In the genomic region with DNA sequence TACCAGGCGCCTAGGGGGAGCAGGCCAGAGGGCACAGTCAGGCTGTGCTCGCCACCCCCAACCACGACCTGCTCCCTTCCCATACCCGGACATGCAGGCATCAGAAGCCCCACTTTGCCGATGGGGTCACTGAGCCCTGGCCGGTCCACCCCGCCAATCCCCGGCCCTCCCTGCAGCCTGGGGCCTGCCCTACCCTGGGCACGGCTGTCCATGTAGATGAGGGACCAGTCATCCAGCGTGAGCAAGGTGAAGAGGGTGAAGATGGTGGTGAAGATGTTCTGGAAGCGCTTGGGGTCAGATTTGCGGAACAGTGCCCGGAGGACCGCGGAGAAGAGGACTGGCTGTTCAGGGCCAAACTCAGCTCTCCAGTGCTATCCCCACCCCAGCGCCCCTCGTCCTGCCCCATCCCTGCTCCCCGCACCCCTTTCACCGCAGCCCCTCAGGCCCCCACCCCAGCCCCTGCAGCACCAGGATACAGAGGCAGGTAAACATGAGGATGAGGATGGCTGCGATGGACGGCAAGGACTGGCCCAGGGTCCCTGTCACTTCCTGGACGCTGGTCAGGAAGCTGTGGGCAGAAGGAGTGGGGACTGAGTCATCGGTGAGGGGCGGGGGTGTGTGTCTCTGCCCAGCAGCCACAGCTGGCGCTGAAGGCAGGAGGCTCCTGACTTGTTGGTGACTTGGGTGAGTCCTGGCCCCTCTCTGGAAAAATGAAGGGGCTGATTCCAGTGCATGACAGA, we compare ENCODE assay signal across 10 cellular contexts. TPM values are rescaled to one million over a fixed set of nuclear protein-coding genes. Genes with fewer than 3 reads are reported as not detected.
DNase-seq lines count a peak whose midpoint lies in the region; ATAC-seq and TF ChIP-seq lines count a peak whose summit lies in the region.
"Had no signal": no experiment of that assay in that cellular context is flagged by ENCODE, and none has a peak within 500 bp of the region (broad histone marks: within the 10 kb centered on the region; RNA-seq: fewer than 3 reads in every experiment).

No MANE protein-coding gene starts in this region.

- H3K36me3 ChIP-seq in ovary (no peaks in the 10 kb centered on the region), Karpas-422 (ENCODE audit: insufficient read depth, low read length) (no peaks in the 10 kb centered on the region)

- no peaks in the 10 kb centered on the region for H4K20me1 ChIP-seq in Karpas-422 (ENCODE audit: insufficient read depth, low read depth, low read length)

- H3K9me3 ChIP-seq in ovary: no peaks in the 10 kb centered on the region
- H3K9me3 ChIP-seq in Karpas-422 (ENCODE audit: low read length): no peaks in the 10 kb centered on the region

- H3K79me2 ChIP-seq in Karpas-422 (ENCODE audit: low read length): no peaks in the 10 kb centered on the region

- peaks cover 4% of the 10 kb centered on the region for H3K27me3 Mint-ChIP-seq in T-helper 2 cell treated with Interferon-gamma antibody and Interleukin-4, amounts not matched to agents 5 μg/mL and 100 μg/mL, for 36 hours (ENCODE audit: low read depth)

- TF ChIP-seq CTCF in ovary (IDR thresholded peaks at IDR 0.05): no peak

- no peak overlapping the region for H3K9ac ChIP-seq in Karpas-422 (ENCODE audit: low read length)

- H3K4me1 ChIP-seq in ovary (ENCODE audit: insufficient read depth): no peaks in the 10 kb centered on the region
- H3K4me1 ChIP-seq in Karpas-422 (ENCODE audit: low read length): no peaks in the 10 kb centered on the region

- peak; percentile 56 for DNase-seq in T-helper 2 cell treated with Interferon-gamma antibody and Interleukin-4, amounts not matched to agents 5 μg/mL and 100 μg/mL, for 36 hours (ENCODE audit: low spot score)
- DNase-seq in T-helper 2 cell (no peak), SK-MEL-5 (ENCODE audit: low read depth, low spot score) (peak; percentile 14), fibroblast of gingiva (ENCODE audit: low read depth) (peak; percentile 69), ovary (no peak), OCI-M2 (lab: John Stamatoyannopoulos, UW; ENCODE audit: unreplicated experiment) (no peak), Karpas-422 (no peak)
- peak; percentile 27 to 69 for DNase-seq in stimulated activated effector memory CD8-positive, alpha-beta T cell treated with anti-CD3 and anti-CD28 coated beads, Interleukin-12 subunit alpha, Interleukin-12 subunit beta, amount 100 ng/mL, for 72 hours (ENCODE audit: low spot score in 2 of 2)
- DNase-seq: right cardiac atrium had no signal

- H3K36me3 Mint-ChIP-seq in T-helper 2 cell treated with Interferon-gamma antibody and Interleukin-4, amounts not matched to agents 5 μg/mL and 100 μg/mL, for 36 hours (ENCODE audit: low read depth): no peaks in the 10 kb centered on the region
- H3K36me3 Mint-ChIP-seq in stimulated activated effector memory CD8-positive, alpha-beta T cell treated with anti-CD3 and anti-CD28 coated beads, Interleukin-12 subunit alpha, Interleukin-12 subunit beta, amount 100 ng/mL, for 72 hours: no peaks in the 10 kb centered on the region

- no peak overlapping the region for H3K4me3 Mint-ChIP-seq in T-helper 2 cell treated with Interferon-gamma antibody and Interleukin-4, amounts not matched to agents 5 μg/mL and 100 μg/mL, for 36 hours
- peak overlapping the region; percentile 56 for H3K4me3 Mint-ChIP-seq in stimulated activated effector memory CD8-positive, alpha-beta T cell treated with anti-CD3 and anti-CD28 coated beads, Interleukin-12 subunit alpha, Interleukin-12 subunit beta, amount 100 ng/mL, for 72 hours

- H3K27ac ChIP-seq in ovary: no peak overlapping the region
- no peak overlapping the region for H3K27ac ChIP-seq in Karpas-422 (ENCODE audit: low read length)

- H3K4me2 ChIP-seq in Karpas-422 (ENCODE audit: low read depth, low read length, poor library complexity, severe bottlenecking): no peak overlapping the region

- ATAC-seq in stimulated activated effector memory CD8-positive, alpha-beta T cell treated with anti-CD3 and anti-CD28 coated beads, Interleukin-12 subunit alpha, Interleukin-12 subunit beta, amount 100 ng/mL, for 72 hours: peak; percentile 77

- H3K27me3 ChIP-seq in ovary (no peaks in the 10 kb centered on the region), Karpas-422 (ENCODE audit: low read length) (no peaks in the 10 kb centered on the region)

- TF ChIP-seq POLR2A in ovary (IDR thresholded peaks at IDR 0.05): no peak

- no peaks in the 10 kb centered on the region for H3K9me3 Mint-ChIP-seq in T-helper 2 cell treated with Interferon-gamma antibody and Interleukin-4, amounts not matched to agents 5 μg/mL and 100 μg/mL, for 36 hours
- no peaks in the 10 kb centered on the region for H3K9me3 Mint-ChIP-seq in stimulated activated effector memory CD8-positive, alpha-beta T cell treated with anti-CD3 and anti-CD28 coated beads, Interleukin-12 subunit alpha, Interleukin-12 subunit beta, amount 100 ng/mL, for 72 hours

- H3K9me2 ChIP-seq in Karpas-422 (replicated peaks; ENCODE audit: insufficient read depth, low read length): no peaks in the 10 kb centered on the region

- TF ChIP-seq EP300 in ovary (IDR thresholded peaks at IDR 0.05): no peak

- H3K4me1 Mint-ChIP-seq in T-helper 2 cell treated with Interferon-gamma antibody and Interleukin-4, amounts not matched to agents 5 μg/mL and 100 μg/mL, for 36 hours (ENCODE audit: low read depth): peaks cover 11% of the 10 kb centered on the region
- peaks cover 29% of the 10 kb centered on the region for H3K4me1 Mint-ChIP-seq in stimulated activated effector memory CD8-positive, alpha-beta T cell treated with anti-CD3 and anti-CD28 coated beads, Interleukin-12 subunit alpha, Interleukin-12 subunit beta, amount 100 ng/mL, for 72 hours

- no peak overlapping the region for H3K27ac Mint-ChIP-seq in T-helper 2 cell treated with Interferon-gamma antibody and Interleukin-4, amounts not matched to agents 5 μg/mL and 100 μg/mL, for 36 hours
- H3K27ac Mint-ChIP-seq in stimulated activated effector memory CD8-positive, alpha-beta T cell treated with anti-CD3 and anti-CD28 coated beads, Interleukin-12 subunit alpha, Interleukin-12 subunit beta, amount 100 ng/mL, for 72 hours: peak overlapping the region; percentile 90

- WGBS in ovary, 3 donors: 81 to 83% (median 81%) methylated on average over 25 of the region's 25 CpGs

- intact Hi-C loops in ovary (cut with DNase I): no loop called here

- H3K4me3 ChIP-seq in ovary (no peak overlapping the region), Karpas-422 (ENCODE audit: low read length) (no peak overlapping the region)

- no peak overlapping the region for H2AFZ ChIP-seq in Karpas-422 (ENCODE audit: low read length)

- in situ Hi-C loops in SK-MEL-5 (cut with HindIII; ENCODE audit: low pct_unique_long_range_greater_than_20kb, low sequenced_read_pairs): no loop called here

RNA-seq across cellular contexts. Expression of a gene that starts 5.5 kb away (rescaled TPM):
- total RNA-seq in SK-MEL-5 (2014; rRNA removed; shearing (Covaris generic)): 0.05 TPM in 1 of 2 replicates, not detected in the other
- polyA plus RNA-seq in SK-MEL-5 (2015; cell fraction: cytosol; rRNA removed): 0.42 TPM in 1 of 2 replicates, not detected in the other
- polyA plus RNA-seq in SK-MEL-5 (2015; cell fraction: nucleus; rRNA removed): not detected in 2 replicates
- total RNA-seq in ovary: under 1 TPM in 1 of 7 donors, not detected in 6; 0.25 TPM
- not detected for polyA plus RNA-seq in ovary
- total RNA-seq in Karpas-422 (2014; rRNA removed; shearing (Covaris generic); ENCODE audit: low replicate concordance): not detected in 2 replicates
- total RNA-seq: right cardiac atrium had no signal
- polyA plus RNA-seq: right cardiac atrium had no signal

RNA-seq across cellular contexts. Expression of a gene that starts 9.0 kb away (rescaled TPM):
- not detected in 2 replicates for total RNA-seq in SK-MEL-5 (2014; rRNA removed; shearing (Covaris generic))
- polyA plus RNA-seq in SK-MEL-5 (2015; cell fraction: cytosol; rRNA removed): not detected in 2 replicates
- polyA plus RNA-seq in SK-MEL-5 (2015; cell fraction: nucleus; rRNA removed): not detected in 2 replicates
- total RNA-seq in ovary: 10 to 100 TPM in 1 of 7 donors, under 1 TPM in 4, not detected in 2; 0.32 to 25.4 (median 0.84) TPM
- under 1 TPM in 1 of 2 donors, not detected in 1; 0.30 TPM for polyA plus RNA-seq in ovary
- total RNA-seq in Karpas-422 (2014; rRNA removed; shearing (Covaris generic); ENCODE audit: low replicate concordance): not detected in 2 replicates
- total RNA-seq: T-helper 2 cell treated with Interferon-gamma antibody and Interleukin-4, amounts not matched to agents 100 ng/mL and 5 ng/mL, for 36 hours had no signal

RNA-seq across cellular contexts. Expression of a gene that starts 18.5 kb away (rescaled TPM):
- total RNA-seq in SK-MEL-5 (2014; rRNA removed; shearing (Covaris generic)): 30.0 and 34.6 TPM in 2 replicates
- 109 and 140 TPM in 2 replicates for polyA plus RNA-seq in SK-MEL-5 (2015; cell fraction: cytosol; rRNA removed)
- polyA plus RNA-seq in SK-MEL-5 (2015; cell fraction: nucleus; rRNA removed): 17.1 and 29.7 TPM in 2 replicates
- 100 to 1,000 TPM in 5 of 7 donors, 10 to 100 TPM in 2; 42.1 to 268 (median 161) TPM for total RNA-seq in ovary
- polyA plus RNA-seq in ovary: 100 to 1,000 TPM; 207 to 222 TPM
- total RNA-seq in Karpas-422 (2014; rRNA removed; shearing (Covaris generic); ENCODE audit: low replicate concordance): 44.3 and 84.2 TPM in 2 replicates

RNA-seq across cellular contexts. Expression of a gene that starts 18.8 kb away (rescaled TPM):
- 27.8 TPM in 2 replicates for total RNA-seq in SK-MEL-5 (2014; rRNA removed; shearing (Covaris generic))
- polyA plus RNA-seq in SK-MEL-5 (2015; cell fraction: cytosol; rRNA removed): 21.0 and 34.9 TPM in 2 replicates
- polyA plus RNA-seq in SK-MEL-5 (2015; cell fraction: nucleus; rRNA removed): 27.8 and 31.3 TPM in 2 replicates
- total RNA-seq in ovary: 10 to 100 TPM; 15.2 to 42.1 (median 30.2) TPM
- 10 to 100 TPM; 21.3 to 31.7 TPM for polyA plus RNA-seq in ovary
- 39.4 and 57.0 TPM in 2 replicates for total RNA-seq in Karpas-422 (2014; rRNA removed; shearing (Covaris generic); ENCODE audit: low replicate concordance)

RNA-seq across cellular contexts. Expression of a gene that starts 28.2 kb away (rescaled TPM):
- not detected in 2 replicates for total RNA-seq in SK-MEL-5 (2014; rRNA removed; shearing (Covaris generic))
- not detected in 2 replicates for polyA plus RNA-seq in SK-MEL-5 (2015; cell fraction: cytosol; rRNA removed)
- not detected in 2 replicates for polyA plus RNA-seq in SK-MEL-5 (2015; cell fraction: nucleus; rRNA removed)
- total RNA-seq in ovary: 1 to 10 TPM in 1 of 7 donors, under 1 TPM in 3, not detected in 3; 0.20 to 3.3 (median 0.70) TPM
- polyA plus RNA-seq in ovary: under 1 TPM in 1 of 2 donors, not detected in 1; 0.08 TPM
- total RNA-seq in Karpas-422 (2014; rRNA removed; shearing (Covaris generic); ENCODE audit: low replicate concordance): not detected in 2 replicates
- total RNA-seq: T-helper 2 cell treated with Interferon-gamma antibody and Interleukin-4, amounts not matched to agents 100 ng/mL and 5 ng/mL, for 36 hours had no signal

Comparison
In these comparisons a context has a peak if more than half of its experiments do, and no peak if none do; other contexts are left out.
1. DNase-seq: peak in T-helper 2 cell treated with Interferon-gamma antibody and Interleukin-4, amounts not matched to agents 5 μg/mL and 100 μg/mL, for 36 hours (single experiment), SK-MEL-5 (single experiment), fibroblast of gingiva (single experiment) and stimulated activated effector memory CD8-positive, alpha-beta T cell treated with anti-CD3 and anti-CD28 coated beads, Interleukin-12 subunit alpha, Interleukin-12 subunit beta, amount 100 ng/mL, for 72 hours (2 of 2); none in T-helper 2 cell (0 of 5), ovary (0 of 5), OCI-M2 (single experiment) and Karpas-422 (single experiment).